27 cellular contexts compared by ENCODE assay signal in genomic region chr5:106076655-106077054, GRCh38.
"Had no signal": no experiment of that assay in that cellular context is flagged by ENCODE, and none has a peak within 500 bp of the region (broad histone marks: within the 10 kb centered on the region; RNA-seq: fewer than 3 reads in every experiment).

No MANE protein-coding gene starts in this region.

- H3K36me3 Mint-ChIP-seq: mesothelial cell of epicardium; naive thymus-derived CD4-positive, alpha-beta T cell; neural progenitor cell had no signal

- H3K27ac Mint-ChIP-seq: mesothelial cell of epicardium; naive thymus-derived CD4-positive, alpha-beta T cell; nephron; neural progenitor cell; progenitor cell of endocrine pancreas had no signal

- FAIRE-seq: endothelial cell of umbilical vein, islet of Langerhans, small intestine had no signal

- H3K27me3 Mint-ChIP-seq: naive thymus-derived CD4-positive, alpha-beta T cell; progenitor cell of endocrine pancreas had no signal

- ATAC-seq: foreskin keratinocyte; gastroesophageal sphincter; heart right ventricle; left cardiac atrium; left lung; naive thymus-derived CD4-positive, alpha-beta T cell; right lobe of liver; upper lobe of right lung had no signal

- H3K4me3 Mint-ChIP-seq: mesothelial cell of epicardium; naive thymus-derived CD4-positive, alpha-beta T cell; nephron; neural progenitor cell had no signal

- H3K9me3 Mint-ChIP-seq: nephron, neural progenitor cell had no signal

- DNase-seq: dermis blood vessel endothelial cell; effector memory CD4-positive, alpha-beta T cell; foreskin keratinocyte; glutamatergic neuron; heart right ventricle; hippocampal formation; left cardiac atrium; left lung; mesenchymal stem cell; naive thymus-derived CD4-positive, alpha-beta T cell; right lobe of liver; small intestine; stimulated activated CD4-positive, alpha-beta T cell treated with anti-CD3 and anti-CD28 coated beads, Interleukin-12 subunit alpha, Interleukin-12 subunit beta, amount 100 ng/mL, for 4 hours; stimulated activated CD4-positive, alpha-beta T cell treated with anti-CD3 and anti-CD28 coated beads, Interleukin-1b, Interleukin-23, amount 100 ng/mL, for 48 hours; stimulated activated CD4-positive, alpha-beta T cell treated with anti-CD3 and anti-CD28 coated beads, Interleukin-4, amount 100 ng/mL, for 1 hour; stimulated activated CD8-positive, alpha-beta memory T cell treated with anti-CD3 and anti-CD28 coated beads, Interleukin-4, amount 100 ng/mL, for 48 hours; stimulated activated naive CD4-positive, alpha-beta T cell treated with Interleukin-2 at 50 U/mL for 16 hours; transverse colon; upper lobe of right lung; uterus had no signal

- H3K4me1 Mint-ChIP-seq: mesothelial cell of epicardium; naive thymus-derived CD4-positive, alpha-beta T cell; nephron; neural progenitor cell had no signal
